Comparison of ENCODE assay signal across 8 cellular contexts in genomic region chr2:205714058-205714776, GRCh38. TPM values are rescaled to one million over a fixed set of nuclear protein-coding genes. Genes with fewer than 3 reads are reported as not detected.
DNase-seq lines count a peak whose midpoint lies in the region; ATAC-seq and TF ChIP-seq lines count a peak whose summit lies in the region.

No MANE protein-coding gene starts in this region.

- TF ChIP-seq POLR2A in IMR-90 (IDR thresholded peaks at IDR 0.05; ENCODE audit: low read depth, low read length) = no peak
- TF ChIP-seq POLR2A in thyroid gland (IDR thresholded peaks at IDR 0.05) = no peak

- CTCF ChIA-PET in IMR-90 (lab: Yijun Ruan, JAX) = no interaction called here

- peak overlapping the region; percentile 42; the same call in 1 of the 2 replicates for H2BK20ac ChIP-seq in IMR-90 (ENCODE audit: low read depth, low read length)

- H3K4me1 ChIP-seq in CD4-positive, CD25-positive, alpha-beta regulatory T cell (ENCODE audit: control insufficient read depth, insufficient read depth, low read length, poor library complexity, severe bottlenecking) = no peaks in the 10 kb centered on the region
- H3K4me1 ChIP-seq in IMR-90 (ENCODE audit: control insufficient read depth, insufficient read depth, low read length) = peaks cover 26% of the 10 kb centered on the region
- peaks cover 2% of the 10 kb centered on the region; the same call in 1 of the 2 replicates for H3K4me1 ChIP-seq in HAP-1
- peaks cover 0 to 10% of the 10 kb centered on the region in 2 donors for H3K4me1 ChIP-seq in thyroid gland

- no peaks in the 10 kb centered on the region for H3K36me3 ChIP-seq in CD4-positive, CD25-positive, alpha-beta regulatory T cell (ENCODE audit: control insufficient read depth, insufficient read depth, low read length)
- peaks cover 14% of the 10 kb centered on the region for H3K36me3 ChIP-seq in IMR-90 (ENCODE audit: control insufficient read depth, insufficient read depth, low read length)
- no peaks in the 10 kb centered on the region for H3K36me3 ChIP-seq in HAP-1 (replicated peaks)
- no peaks in the 10 kb centered on the region for H3K36me3 ChIP-seq in thyroid gland

- no peak for TF ChIP-seq CTCF in IMR-90 (conservative IDR thresholded peaks at IDR 0.05; ENCODE audit: low read depth, low read length)
- TF ChIP-seq CTCF in epithelial cell of proximal tubule (conservative IDR thresholded peaks at IDR 0.05; ENCODE audit: low read depth, low read length) = no peak
- TF ChIP-seq CTCF in thyroid gland (IDR thresholded peaks at IDR 0.05) = no peak

- peak; percentile 27 to 36 for ATAC-seq in CD4-positive, CD25-positive, alpha-beta regulatory T cell (ENCODE audit: low read depth in 2 of 2)
- peak; percentile 66 for ATAC-seq in GM21367 (IDR thresholded peaks at IDR 0.05; ENCODE audit: unreplicated experiment)
- ATAC-seq in IMR-90 (ENCODE audit: low read depth) = peak; percentile 23
- ATAC-seq in stimulated activated effector memory CD8-positive, alpha-beta T cell treated with anti-CD3 and anti-CD28 coated beads, Interleukin-12 subunit alpha, Interleukin-12 subunit beta, amount 100 ng/mL, for 72 hours = peak; percentile 11

- no peak overlapping the region for H3K4me3 Mint-ChIP-seq in CD4-positive, CD25-positive, alpha-beta regulatory T cell
- H3K4me3 Mint-ChIP-seq in stimulated activated effector memory CD8-positive, alpha-beta T cell treated with anti-CD3 and anti-CD28 coated beads, Interleukin-12 subunit alpha, Interleukin-12 subunit beta, amount 100 ng/mL, for 72 hours = no peak overlapping the region

- no peak for TF ChIP-seq RAD21 in IMR-90 (IDR thresholded peaks at IDR 0.05; ENCODE audit: low read length)

- DNase-seq in CD4-positive, CD25-positive, alpha-beta regulatory T cell = no peak
- DNase-seq in IMR-90 = peak; percentile 87
- DNase-seq in epithelial cell of proximal tubule (ENCODE audit: low read depth) = peak; percentile 86
- no peak for DNase-seq in stimulated activated effector memory CD8-positive, alpha-beta T cell treated with anti-CD3 and anti-CD28 coated beads, Interleukin-12 subunit alpha, Interleukin-12 subunit beta, amount 100 ng/mL, for 72 hours (ENCODE audit: low spot score in 2 of 2)
- DNase-seq in HAP-1 (ENCODE audit: low spot score in 2 of 2) = no peak
- DNase-seq in NCI-H748 treated with DMSO at 0.1 percent for 48 hours (lab: John Stamatoyannopoulos, UW) = no peak
- no peak for DNase-seq in thyroid gland

- H3K4me3 ChIP-seq in CD4-positive, CD25-positive, alpha-beta regulatory T cell (ENCODE audit: low read depth, low read length) = no peak overlapping the region
- H3K4me3 ChIP-seq in IMR-90 (ENCODE audit: insufficient read depth, low read depth, low read length) (no peak overlapping the region), epithelial cell of proximal tubule (ENCODE audit: low read depth, low read length) (no peak overlapping the region), HAP-1 (no peak overlapping the region), thyroid gland (replicated peaks in 1 of 3) (no peak overlapping the region)

- peak overlapping the region; percentile 44 for H3K14ac ChIP-seq in IMR-90 (replicated peaks; ENCODE audit: low read depth, low read length)

- H4K5ac ChIP-seq in IMR-90 (ENCODE audit: low read depth, low read length) = peak overlapping the region; percentile 38; the same call in 1 of the 2 replicates

- H2BK120ac ChIP-seq in IMR-90 (ENCODE audit: low read depth, low read length) = peak overlapping the region; percentile 54; the same call in 1 of the 2 replicates

- dilution Hi-C loops in IMR-90 (cut with HindIII; ENCODE audit: low sequenced_read_pairs, unreplicated experiment) = no loop called here

- intact Hi-C loops in IMR-90 (cut with micrococcal nuclease) (no loop called here), thyroid gland (cut with DNase I) (no loop called here)

- H3K4ac ChIP-seq in IMR-90 (ENCODE audit: low read depth, low read length) = peak overlapping the region; percentile 60

- H3K56ac ChIP-seq in IMR-90 (ENCODE audit: extremely low read depth, insufficient read depth, low read length) = peak overlapping the region; percentile 21; the same call in 1 of the 2 replicates

- H3K18ac ChIP-seq in IMR-90 (ENCODE audit: low read depth, low read length) = 0 out of 2 replicates have a peak overlapping the region, but pooled peaks have one; percentile 40

- peaks cover 19% of the 10 kb centered on the region; the same call in 1 of the 2 replicates for H3K9me1 ChIP-seq in IMR-90 (ENCODE audit: insufficient read depth, low read length)

- H3K27me3 ChIP-seq in CD4-positive, CD25-positive, alpha-beta regulatory T cell (ENCODE audit: control insufficient read depth, insufficient read depth, low read length) = no peaks in the 10 kb centered on the region
- H3K27me3 ChIP-seq in IMR-90 (ENCODE audit: control insufficient read depth, insufficient read depth, low read length) (no peaks in the 10 kb centered on the region), HAP-1 (ENCODE audit: low read depth) (no peaks in the 10 kb centered on the region), thyroid gland (no peaks in the 10 kb centered on the region)

- in situ Hi-C loops in IMR-90 (cut with MboI; ENCODE audit: low sequenced_read_pairs) (no loop called here), HAP-1 (cut with MboI; ENCODE audit: low sequenced_read_pairs) (no loop called here)

- H3K9me3 Mint-ChIP-seq in CD4-positive, CD25-positive, alpha-beta regulatory T cell = no peaks in the 10 kb centered on the region
- H3K9me3 Mint-ChIP-seq in stimulated activated effector memory CD8-positive, alpha-beta T cell treated with anti-CD3 and anti-CD28 coated beads, Interleukin-12 subunit alpha, Interleukin-12 subunit beta, amount 100 ng/mL, for 72 hours = no peaks in the 10 kb centered on the region

- H2AK9ac ChIP-seq in IMR-90 (replicated peaks; ENCODE audit: low read depth, low read length, poor library complexity) = no peak overlapping the region

- peaks cover 17% of the 10 kb centered on the region for H3K27me3 Mint-ChIP-seq in CD4-positive, CD25-positive, alpha-beta regulatory T cell

- H3K9me3 ChIP-seq in CD4-positive, CD25-positive, alpha-beta regulatory T cell (ENCODE audit: control insufficient read depth in 2 of 2, low read length in 2 of 2) = no peaks in the 10 kb centered on the region
- H3K9me3 ChIP-seq in IMR-90 (ENCODE audit: control insufficient read depth, insufficient read depth, low read length) (no peaks in the 10 kb centered on the region), HAP-1 (no peaks in the 10 kb centered on the region), thyroid gland (no peaks in the 10 kb centered on the region)

- H2BK5ac ChIP-seq in IMR-90 (ENCODE audit: low read depth, low read length, poor library complexity, severe bottlenecking) = no peak overlapping the region

- peaks cover 0 to 3% (median 0%) of the 10 kb centered on the region in 4 donors for H3K4me1 Mint-ChIP-seq in CD4-positive, CD25-positive, alpha-beta regulatory T cell
- no peaks in the 10 kb centered on the region for H3K4me1 Mint-ChIP-seq in stimulated activated effector memory CD8-positive, alpha-beta T cell treated with anti-CD3 and anti-CD28 coated beads, Interleukin-12 subunit alpha, Interleukin-12 subunit beta, amount 100 ng/mL, for 72 hours

- no peaks in the 10 kb centered on the region for H4K20me1 ChIP-seq in IMR-90 (ENCODE audit: insufficient read depth, low read length)

- H2BK15ac ChIP-seq in IMR-90 (ENCODE audit: low read depth, low read length) = no peak overlapping the region; the same call in 2 of the 3 replicates

- BruUV-seq in IMR-90 (replicated peaks; lab: Mats Ljungman, UMichigan) = no TSS peak

- no peak overlapping the region for H3K9ac ChIP-seq in IMR-90 (ENCODE audit: low read depth, low read length)

- H2AK5ac ChIP-seq in IMR-90 (ENCODE audit: low read depth, low read length) = peak overlapping the region; percentile 70; the same call in 1 of the 2 replicates

- H2AFZ ChIP-seq in IMR-90 (replicated peaks; ENCODE audit: low read length, poor library complexity) = peak overlapping the region; percentile 62

- POLR2A ChIA-PET in IMR-90 (lab: Charles Lee; ENCODE audit: unreplicated experiment) = no interaction called here

- H3K36me3 Mint-ChIP-seq in CD4-positive, CD25-positive, alpha-beta regulatory T cell = no peaks in the 10 kb centered on the region
- H3K36me3 Mint-ChIP-seq in stimulated activated effector memory CD8-positive, alpha-beta T cell treated with anti-CD3 and anti-CD28 coated beads, Interleukin-12 subunit alpha, Interleukin-12 subunit beta, amount 100 ng/mL, for 72 hours = no peaks in the 10 kb centered on the region

- peak overlapping the region; percentile 3; the same call in 1 of the 2 replicates for H3K4me2 ChIP-seq in IMR-90 (ENCODE audit: low read depth, low read length)

- H3K79me1 ChIP-seq in IMR-90 (ENCODE audit: low read depth in 1 of 2, low read length in 2 of 2) = peaks cover 24 to 47% of the 10 kb centered on the region in 2 experiments

- peak overlapping the region; percentile 42 to 54; a peak in 3 of 4 replicates for H4K8ac ChIP-seq in IMR-90 (ENCODE audit: low read depth in 2 of 2, low read length in 2 of 2)

- no peak overlapping the region for H3K27ac ChIP-seq in CD4-positive, CD25-positive, alpha-beta regulatory T cell (ENCODE audit: insufficient read depth, low read length, poor library complexity, severe bottlenecking)
- H3K27ac ChIP-seq in IMR-90 (ENCODE audit: insufficient read depth, low read length) (peak overlapping the region; percentile 13; the same call in 1 of the 2 replicates), thyroid gland (peak overlapping the region in 1 of 3 donors; percentile 1)

- H3K27ac Mint-ChIP-seq in CD4-positive, CD25-positive, alpha-beta regulatory T cell = no peak overlapping the region
- peak overlapping the region; percentile 8 for H3K27ac Mint-ChIP-seq in stimulated activated effector memory CD8-positive, alpha-beta T cell treated with anti-CD3 and anti-CD28 coated beads, Interleukin-12 subunit alpha, Interleukin-12 subunit beta, amount 100 ng/mL, for 72 hours

- 0 out of 2 replicates have a peak overlapping the region, but pooled peaks have one; percentile 16 for H4K91ac ChIP-seq in IMR-90 (ENCODE audit: insufficient read depth, low read depth, low read length)

- no CpG with 5 or more reads among the region's 5 CpGs for WGBS in IMR-90 (ENCODE audit: extremely low coverage in 2 of 2, insufficient read length in 1 of 2), 2 experiments
- 65 to 74% methylated on average over 5 of the region's 5 CpGs for WGBS in thyroid gland, 2 donors

- H3K23ac ChIP-seq in IMR-90 (ENCODE audit: low read depth, low read length) = peak overlapping the region; percentile 54

TF ChIP-seq in IMR-90, 13 proteins besides CTCF, POLR2A, EP300 and RAD21 (continues in another document):
- TF ChIP-seq SMC3 (IDR thresholded peaks at IDR 0.05; ENCODE audit: low read depth, low read length) (no peak), MXI1 (IDR thresholded peaks at IDR 0.05; ENCODE audit: borderline replicate concordance, low read depth, low read length) (no peak)

RNA-seq across cellular contexts. Expression of gene NRP2, which starts 31.9 kb away (rescaled TPM):
- not detected for total RNA-seq in CD4-positive, CD25-positive, alpha-beta regulatory T cell
- polyA plus RNA-seq in CD4-positive, CD25-positive, alpha-beta regulatory T cell = under 1 TPM in 1 of 4 donors, not detected in 3; 0.64 TPM
- total RNA-seq in IMR-90 (2012; rRNA removed) = 43.3 and 46.4 TPM in 2 replicates
- 45.2 and 51.3 TPM in 2 replicates for polyA plus RNA-seq in IMR-90 (2012; rRNA removed)
- polyA plus RNA-seq in IMR-90 (2012; cell fraction: cytosol; rRNA removed) = 40.6 and 48.8 TPM in 2 replicates
- 27.6 and 54.4 TPM in 2 replicates for polyA plus RNA-seq in IMR-90 (2012; cell fraction: nucleus; rRNA removed; ENCODE audit: low replicate concordance)
- total RNA-seq in epithelial cell of proximal tubule = 30.4 and 36.5 TPM in 2 replicates
- total RNA-seq in thyroid gland = 10 to 100 TPM; 29.3 to 62.5 (median 41.6) TPM

Comparison
In these comparisons a context has a peak if more than half of its experiments do, and no peak if none do; other contexts are left out.
1. ATAC-seq: peak in every context shown above with its lines; median percentile 66 in GM21367; 32 in CD4-positive, CD25-positive, alpha-beta regulatory T cell; 23 in IMR-90; 11 in stimulated activated effector memory CD8-positive, alpha-beta T cell treated with anti-CD3 and anti-CD28 coated beads, Interleukin-12 subunit alpha, Interleukin-12 subunit beta, amount 100 ng/mL, for 72 hours.
2. DNase-seq: peak in IMR-90 (single experiment) and epithelial cell of proximal tubule (single experiment); none in CD4-positive, CD25-positive, alpha-beta regulatory T cell (0 of 3), stimulated activated effector memory CD8-positive, alpha-beta T cell treated with anti-CD3 and anti-CD28 coated beads, Interleukin-12 subunit alpha, Interleukin-12 subunit beta, amount 100 ng/mL, for 72 hours (0 of 2), HAP-1 (0 of 2), NCI-H748 treated with DMSO at 0.1 percent for 48 hours (single experiment) and thyroid gland (0 of 2).
3. RNA of gene NRP2, which starts 31.9 kb away (total RNA-seq): 29.3 to 62.5 TPM in thyroid gland, 43.3 to 46.4 TPM in IMR-90 and 30.4 to 36.5 TPM in epithelial cell of proximal tubule; not detected in CD4-positive, CD25-positive, alpha-beta regulatory T cell (single experiment); every median in the first group is over 10 times any median in the second.